In genomic region chr3:141530133-141530768, GRCh38 we compare ENCODE assay signal across 1 cellular context.
TF ChIP-seq lines count a peak whose summit lies in the region.

No MANE protein-coding gene starts in this region.

TF ChIP-seq in HepG2, 621 proteins besides CTCF, POLR2A, EP300 and RAD21 (continued from another document):
- TF ChIP-seq ZNF318 (CRISPR knock-in tag; IDR thresholded peaks at IDR 0.05), result no peak
- no peak for TF ChIP-seq MAF1 (CRISPR knock-in tag; IDR thresholded peaks at IDR 0.05; ENCODE audit: borderline replicate concordance)
- TF ChIP-seq ZBTB2 (CRISPR knock-in tag; IDR thresholded peaks at IDR 0.05; ENCODE audit: low read depth), result no peak
- TF ChIP-seq TFAP4 (IDR thresholded peaks at IDR 0.05; ENCODE audit: borderline replicate concordance, low read depth), result no peak
- TF ChIP-seq ZNF615 (CRISPR knock-in tag; IDR thresholded peaks at IDR 0.05; ENCODE audit: borderline replicate concordance), result no peak
- no peak for TF ChIP-seq ZNF121 (CRISPR knock-in tag; IDR thresholded peaks at IDR 0.05)
- TF ChIP-seq TEAD2 (CRISPR knock-in tag; IDR thresholded peaks at IDR 0.05), result no peak
- no peak for TF ChIP-seq AFF4 (CRISPR knock-in tag; IDR thresholded peaks at IDR 0.05)
